21 cellular contexts compared by ENCODE assay signal in the genomic region with DNA sequence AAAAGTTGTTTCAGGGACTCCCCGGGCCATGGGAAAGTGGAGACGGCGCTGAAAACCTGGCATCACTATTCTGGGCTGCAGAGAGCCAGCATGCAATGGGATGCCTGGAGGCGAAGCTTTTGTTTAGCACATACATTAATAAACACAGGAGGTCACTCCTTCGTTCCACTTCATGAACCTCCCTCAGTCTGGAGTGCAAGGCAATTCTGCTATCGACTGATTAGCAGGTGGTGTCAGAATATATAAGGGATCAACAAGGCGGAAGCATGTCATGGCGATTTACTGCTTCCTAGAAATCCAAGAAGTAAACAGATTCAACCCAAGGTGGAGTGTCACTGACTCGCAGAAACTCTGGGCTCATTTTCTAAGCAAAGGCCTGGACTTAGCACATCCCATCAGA. TPM values are rescaled to one million over a fixed set of nuclear protein-coding genes. Genes with fewer than 3 reads are reported as not detected.
A peak's percentile ranks its signal among the peaks of the same experiment; 100 is the strongest.
DNase-seq lines count a peak whose midpoint lies in the region; ATAC-seq and TF ChIP-seq lines count a peak whose summit lies in the region.
"Had no signal": no experiment of that assay in that cellular context is flagged by ENCODE, and none has a peak within 500 bp of the region (broad histone marks: within the 10 kb centered on the region; RNA-seq: fewer than 3 reads in every experiment).

No MANE protein-coding gene starts in this region.

- no peaks in the 10 kb centered on the region for H3K9me3 ChIP-seq in CD4-positive, CD25-positive, alpha-beta regulatory T cell (ENCODE audit: control insufficient read depth in 2 of 2, low read length in 2 of 2)
- no peaks in the 10 kb centered on the region for H3K9me3 ChIP-seq in right atrium auricular region

- DNase-seq in CD4-positive, CD25-positive, alpha-beta regulatory T cell = no peak
- no peak for DNase-seq in GM23338 (ENCODE audit: low spot score)
- no peak for DNase-seq in chondrocyte (ENCODE audit: low spot score)
- no peak for DNase-seq in neural crest cell (ENCODE audit: low read depth, low spot score)
- DNase-seq in HT-29 (ENCODE audit: low spot score) = no peak
- no peak for DNase-seq in G401 (ENCODE audit: low spot score)
- DNase-seq in right atrium auricular region (ENCODE audit: low spot score) = no peak
- DNase-seq: ACHN, GOT3, MM.1S, NCI-H1092, NCI-H1436 treated with DMSO at 0.1 percent for 48 hours, NCI-H2029, NCI-H510A treated with DMSO at 0.1 percent for 48 hours, NCI-H82, OCI-M1, SHP77 had no signal

- no peak overlapping the region for H3K4me2 ChIP-seq in GM23338

- H4K20me1 ChIP-seq in GM23338 (replicated peaks; ENCODE audit: insufficient read depth) = no peaks in the 10 kb centered on the region

- TF ChIP-seq CTCF in GM23338 (conservative IDR thresholded peaks at IDR 0.05; ENCODE audit: low read depth in 2 of 2) = no peak
- TF ChIP-seq CTCF in chondrocyte (IDR thresholded peaks at IDR 0.05) = no peak
- no peak for TF ChIP-seq CTCF in neural crest cell (conservative IDR thresholded peaks at IDR 0.05)
- TF ChIP-seq CTCF in right atrium auricular region (IDR thresholded peaks at IDR 0.05) = no peak

- H3K9me2 ChIP-seq in GM23338 (ENCODE audit: insufficient read depth) = no peaks in the 10 kb centered on the region

- H3K36me3 ChIP-seq in CD4-positive, CD25-positive, alpha-beta regulatory T cell (ENCODE audit: control insufficient read depth, insufficient read depth, low read length) = peaks cover 40% of the 10 kb centered on the region
- H3K36me3 ChIP-seq in GM23338 (ENCODE audit: insufficient read depth) = peaks cover 2% of the 10 kb centered on the region; the same call in 1 of the 2 replicates
- peaks cover 40% of the 10 kb centered on the region for H3K36me3 ChIP-seq in right atrium auricular region

- ATAC-seq in CD4-positive, CD25-positive, alpha-beta regulatory T cell (ENCODE audit: low read depth in 2 of 2) = no peak
- ATAC-seq in GM23338 = no peak
- ATAC-seq: GM12878, HCT116 had no signal

- H3K4me3 Mint-ChIP-seq in CD4-positive, CD25-positive, alpha-beta regulatory T cell = no peak overlapping the region
- no peak overlapping the region for H3K4me3 Mint-ChIP-seq in GM23338
- H3K4me3 Mint-ChIP-seq in chondrocyte (ENCODE audit: unreplicated experiment) = no peak overlapping the region
- no peak overlapping the region for H3K4me3 Mint-ChIP-seq in neural crest cell

- H3K27me3 Mint-ChIP-seq in CD4-positive, CD25-positive, alpha-beta regulatory T cell = no peaks in the 10 kb centered on the region
- H3K27me3 Mint-ChIP-seq in GM23338 (ENCODE audit: insufficient read depth, low read depth, poor library complexity) = peaks cover 15% of the 10 kb centered on the region
- no peaks in the 10 kb centered on the region for H3K27me3 Mint-ChIP-seq in chondrocyte (ENCODE audit: low read depth)
- no peaks in the 10 kb centered on the region for H3K27me3 Mint-ChIP-seq in neural crest cell (ENCODE audit: low read depth)

- no peaks in the 10 kb centered on the region for H3K79me2 ChIP-seq in GM23338 (replicated peaks; ENCODE audit: insufficient read depth)

- H3K4me3 ChIP-seq in CD4-positive, CD25-positive, alpha-beta regulatory T cell (ENCODE audit: low read depth, low read length) = no peak overlapping the region
- H3K4me3 ChIP-seq in GM23338 (no peak overlapping the region), right atrium auricular region (no peak overlapping the region)
- H3K4me3 ChIP-seq: GM12878, SK-N-MC had no signal

- in situ Hi-C loops in G401 (cut with HindIII; ENCODE audit: low sequenced_read_pairs) = no loop called here

- peaks cover 13% of the 10 kb centered on the region for H3F3A ChIP-seq in GM23338 (replicated peaks; ENCODE audit: low read depth)

- H3K9me3 Mint-ChIP-seq in CD4-positive, CD25-positive, alpha-beta regulatory T cell = no peaks in the 10 kb centered on the region
- H3K9me3 Mint-ChIP-seq in GM23338 (no peaks in the 10 kb centered on the region), chondrocyte (ENCODE audit: low read depth) (no peaks in the 10 kb centered on the region), neural crest cell (no peaks in the 10 kb centered on the region)

- H3K36me3 Mint-ChIP-seq in CD4-positive, CD25-positive, alpha-beta regulatory T cell = peaks cover 41% of the 10 kb centered on the region
- H3K36me3 Mint-ChIP-seq in GM23338 (ENCODE audit: low read depth) (peaks cover 20% of the 10 kb centered on the region), chondrocyte (ENCODE audit: low read depth) (peaks cover 9% of the 10 kb centered on the region), neural crest cell (ENCODE audit: low read depth) (peaks cover 9% of the 10 kb centered on the region)

- H3K4me1 Mint-ChIP-seq in CD4-positive, CD25-positive, alpha-beta regulatory T cell = peaks cover 0 to 8% (median 4%) of the 10 kb centered on the region in 4 donors
- H3K4me1 Mint-ChIP-seq in GM23338 (peaks cover 52% of the 10 kb centered on the region), chondrocyte (ENCODE audit: low read depth) (peaks cover 78% of the 10 kb centered on the region), neural crest cell (peaks cover 57% of the 10 kb centered on the region)

- H3K27ac Mint-ChIP-seq in CD4-positive, CD25-positive, alpha-beta regulatory T cell = peak overlapping the region in 2 of 3 donors; percentile 27 to 74
- H3K27ac Mint-ChIP-seq in GM23338 (no peak overlapping the region), chondrocyte (ENCODE audit: unreplicated experiment) (peak overlapping the region; percentile 12), neural crest cell (ENCODE audit: unreplicated experiment) (peak overlapping the region; percentile 44)

- H3K27ac ChIP-seq in CD4-positive, CD25-positive, alpha-beta regulatory T cell (ENCODE audit: insufficient read depth, low read length, poor library complexity, severe bottlenecking) = no peak overlapping the region
- H3K27ac ChIP-seq in GM23338 (ENCODE audit: low read depth) = peak overlapping the region; percentile 50; the same call in 1 of the 2 replicates
- no peak overlapping the region for H3K27ac ChIP-seq in right atrium auricular region
- H3K27ac ChIP-seq: C4-2B, SK-N-MC had no signal

- no peaks in the 10 kb centered on the region for H3K27me3 ChIP-seq in CD4-positive, CD25-positive, alpha-beta regulatory T cell (ENCODE audit: control insufficient read depth, insufficient read depth, low read length)
- H3K27me3 ChIP-seq in GM23338 (ENCODE audit: insufficient read depth) = no peaks in the 10 kb centered on the region
- H3K27me3 ChIP-seq in right atrium auricular region = no peaks in the 10 kb centered on the region

- no peak overlapping the region for H2AFZ ChIP-seq in GM23338

- no peaks in the 10 kb centered on the region for H3K4me1 ChIP-seq in CD4-positive, CD25-positive, alpha-beta regulatory T cell (ENCODE audit: control insufficient read depth, insufficient read depth, low read length, poor library complexity, severe bottlenecking)
- H3K4me1 ChIP-seq in GM23338 (ENCODE audit: insufficient read depth) = peaks cover 26% of the 10 kb centered on the region
- H3K4me1 ChIP-seq in right atrium auricular region = peaks cover 0 to 32% of the 10 kb centered on the region in 2 donors

TF ChIP-seq in GM23338, 12 proteins besides CTCF, POLR2A, EP300 and RAD21 (continues in another document):
- TF ChIP-seq ZNF331 (CRISPR knock-in tag; IDR thresholded peaks at IDR 0.05; ENCODE audit: low read depth) (no peak), ETS1 (IDR thresholded peaks at IDR 0.05) (no peak), REST (IDR thresholded peaks at IDR 0.05; ENCODE audit: unreplicated experiment) (no peak), JUNB (IDR thresholded peaks at IDR 0.05; ENCODE audit: unreplicated experiment) (no peak), EZH2phosphoT487 (IDR thresholded peaks at IDR 0.05; ENCODE audit: unreplicated experiment) (no peak), CREB1 (CRISPR knock-in tag; IDR thresholded peaks at IDR 0.05; ENCODE audit: low read depth) (no peak)

RNA-seq across cellular contexts. Expression of gene MN1, which starts 45.4 kb away (rescaled TPM):
- 0.39 TPM for total RNA-seq in CD4-positive, CD25-positive, alpha-beta regulatory T cell
- under 1 TPM in 1 of 4 donors, not detected in 3; 0.07 TPM for polyA plus RNA-seq in CD4-positive, CD25-positive, alpha-beta regulatory T cell
- total RNA-seq in GM23338 (2014; rRNA removed; shearing (Covaris generic)) = 6.8 and 7.2 TPM in 2 replicates
- polyA plus RNA-seq in GM23338 (2016; fragmentation: Nextera tagmentation; extraction: Ambion mirVana) = 1.0 and 1.5 TPM in 2 replicates
- 119 to 156 TPM (median 121 TPM) in 3 replicates for total RNA-seq in chondrocyte
- 19.0 TPM in 2 replicates for total RNA-seq in neural crest cell
- not detected in 2 replicates for total RNA-seq in HT-29 (2014; rRNA removed; shearing (Covaris generic))
- 0.54 and 0.62 TPM in 2 replicates for total RNA-seq in G401 (2014; rRNA removed; shearing (Covaris generic))
- total RNA-seq in right atrium auricular region = 10 to 100 TPM; 13.0 to 14.3 TPM
